In genomic region chr14:87133073-87133815, GRCh38 we compare ENCODE assay signal across 13 cellular contexts.
DNase-seq lines count a peak whose midpoint lies in the region; ATAC-seq and TF ChIP-seq lines count a peak whose summit lies in the region.
"Had no signal": no experiment of that assay in that cellular context is flagged by ENCODE, and none has a peak within 500 bp of the region (broad histone marks: within the 10 kb centered on the region; RNA-seq: fewer than 3 reads in every experiment).

No MANE protein-coding gene starts in this region.

- no peaks in the 10 kb centered on the region for H3K9me3 ChIP-seq in MM.1S (replicated peaks; ENCODE audit: insufficient read depth, low read length)
- H3K9me3 ChIP-seq: lower lobe of right lung had no signal

- CTCF ChIA-PET in RWPE1 (lab: Yijun Ruan, JAX) = no interaction called here

- H3K36me3 ChIP-seq in MM.1S (replicated peaks; ENCODE audit: insufficient read depth, low read length) = no peaks in the 10 kb centered on the region
- H3K36me3 ChIP-seq: lower lobe of right lung had no signal

- no peak overlapping the region for H3K9ac ChIP-seq in MM.1S (ENCODE audit: low read length)

- H3K4me1 ChIP-seq in MM.1S (ENCODE audit: low read length) = no peaks in the 10 kb centered on the region
- H3K4me1 ChIP-seq: lower lobe of right lung had no signal

- H3K9me2 ChIP-seq in MM.1S (replicated peaks; ENCODE audit: insufficient read depth, low read length) = no peaks in the 10 kb centered on the region

- no peaks in the 10 kb centered on the region for H3K79me2 ChIP-seq in MM.1S (ENCODE audit: low read length)

- no peaks in the 10 kb centered on the region for H3K36me3 Mint-ChIP-seq in activated T-cell treated with anti-CD3 and anti-CD28 coated beads, Interleukin-2, amount 50 U/mL, for 4 hours (ENCODE audit: insufficient read depth)

- H3F3A ChIP-seq in MM.1S (ENCODE audit: insufficient read depth, low read length) = no peaks in the 10 kb centered on the region

- no peak overlapping the region for H3K4me3 ChIP-seq in retinal pigment epithelial cell (ENCODE audit: low read length)
- no peak overlapping the region for H3K4me3 ChIP-seq in MM.1S (ENCODE audit: low read length)
- H3K4me3 ChIP-seq: lower lobe of right lung had no signal

- ATAC-seq in GM21717 (IDR thresholded peaks at IDR 0.05; ENCODE audit: unreplicated experiment) = no peak
- ATAC-seq in activated T-cell treated with anti-CD3 and anti-CD28 coated beads, Interleukin-2, amount 50 U/mL, for 4 hours = no peak

- peak overlapping the region; percentile 49; the same call in 1 of the 2 replicates for H3K27ac ChIP-seq in RWPE1
- no peak overlapping the region for H3K27ac ChIP-seq in MM.1S (ENCODE audit: low read length)
- H3K27ac ChIP-seq: lower lobe of right lung had no signal

- POLR2A ChIA-PET in RWPE1 (lab: Yijun Ruan, JAX; ENCODE audit: low non-redundant PET) = no interaction called here

- TF ChIP-seq CTCF in RWPE1 (conservative IDR thresholded peaks at IDR 0.05; ENCODE audit: low read depth) = no peak
- no peak for TF ChIP-seq CTCF in retinal pigment epithelial cell (conservative IDR thresholded peaks at IDR 0.05; ENCODE audit: low read depth, low read length)
- no peak for TF ChIP-seq CTCF in MM.1S (IDR thresholded peaks at IDR 0.05; ENCODE audit: low read length)

- no peak overlapping the region for H3K4me3 Mint-ChIP-seq in activated T-cell treated with anti-CD3 and anti-CD28 coated beads, Interleukin-2, amount 50 U/mL, for 4 hours

- H2AFZ ChIP-seq in MM.1S (ENCODE audit: low read length) = no peak overlapping the region

- no peaks in the 10 kb centered on the region for H3K4me1 Mint-ChIP-seq in activated T-cell treated with anti-CD3 and anti-CD28 coated beads, Interleukin-2, amount 50 U/mL, for 4 hours (ENCODE audit: low read depth)

- H3K27me3 ChIP-seq in MM.1S (replicated peaks; ENCODE audit: insufficient read depth, low read length) = no peaks in the 10 kb centered on the region

- no peaks in the 10 kb centered on the region for H3K27me3 Mint-ChIP-seq in activated T-cell treated with anti-CD3 and anti-CD28 coated beads, Interleukin-2, amount 50 U/mL, for 4 hours (ENCODE audit: low read depth)

- no peaks in the 10 kb centered on the region for H4K20me1 ChIP-seq in MM.1S (ENCODE audit: insufficient read depth, low read length)

- peak; percentile 61 for DNase-seq in DMS53 (lab: John Stamatoyannopoulos, UW)
- no peak for DNase-seq in DMS53 treated with DMSO at 0.1 percent for 48 hours (lab: John Stamatoyannopoulos, UW; ENCODE audit: unreplicated experiment)
- DNase-seq in RWPE1 (ENCODE audit: low spot score) = peak; percentile 88
- peak; percentile 90 for DNase-seq in fibroblast of peridontal ligament (ENCODE audit: extremely low read depth)
- peak; percentile 56 for DNase-seq in retinal pigment epithelial cell (ENCODE audit: low read depth)
- no peak for DNase-seq in MM.1S
- no peak for DNase-seq in activated T-cell treated with anti-CD3 and anti-CD28 coated beads, Interleukin-2, amount 50 U/mL, for 4 hours
- DNase-seq: 8988T; activated T-cell treated with anti-CD3 and anti-CD28 coated beads, Interleukin-2, amount 50 U/mL, for 1 hour; lower lobe of right lung; NCI-H2029 treated with DMSO at 0.1 percent for 48 hours; RPMI8226 had no signal

- peaks cover 4% of the 10 kb centered on the region for H3K9me3 Mint-ChIP-seq in activated T-cell treated with anti-CD3 and anti-CD28 coated beads, Interleukin-2, amount 50 U/mL, for 4 hours

- H3K4me2 ChIP-seq in MM.1S (ENCODE audit: low read depth, low read length) = no peak overlapping the region

Comparison
In these comparisons a context has a peak if more than half of its experiments do, and no peak if none do; other contexts are left out.
1. DNase-seq: peak in DMS53 (single experiment), RWPE1 (single experiment), fibroblast of peridontal ligament (single experiment) and retinal pigment epithelial cell (single experiment); none in DMS53 treated with DMSO at 0.1 percent for 48 hours (single experiment), MM.1S (single experiment) and activated T-cell treated with anti-CD3 and anti-CD28 coated beads, Interleukin-2, amount 50 U/mL, for 4 hours (single experiment).